Comparison of ENCODE assay signal across 8 cellular contexts in the genomic region with DNA sequence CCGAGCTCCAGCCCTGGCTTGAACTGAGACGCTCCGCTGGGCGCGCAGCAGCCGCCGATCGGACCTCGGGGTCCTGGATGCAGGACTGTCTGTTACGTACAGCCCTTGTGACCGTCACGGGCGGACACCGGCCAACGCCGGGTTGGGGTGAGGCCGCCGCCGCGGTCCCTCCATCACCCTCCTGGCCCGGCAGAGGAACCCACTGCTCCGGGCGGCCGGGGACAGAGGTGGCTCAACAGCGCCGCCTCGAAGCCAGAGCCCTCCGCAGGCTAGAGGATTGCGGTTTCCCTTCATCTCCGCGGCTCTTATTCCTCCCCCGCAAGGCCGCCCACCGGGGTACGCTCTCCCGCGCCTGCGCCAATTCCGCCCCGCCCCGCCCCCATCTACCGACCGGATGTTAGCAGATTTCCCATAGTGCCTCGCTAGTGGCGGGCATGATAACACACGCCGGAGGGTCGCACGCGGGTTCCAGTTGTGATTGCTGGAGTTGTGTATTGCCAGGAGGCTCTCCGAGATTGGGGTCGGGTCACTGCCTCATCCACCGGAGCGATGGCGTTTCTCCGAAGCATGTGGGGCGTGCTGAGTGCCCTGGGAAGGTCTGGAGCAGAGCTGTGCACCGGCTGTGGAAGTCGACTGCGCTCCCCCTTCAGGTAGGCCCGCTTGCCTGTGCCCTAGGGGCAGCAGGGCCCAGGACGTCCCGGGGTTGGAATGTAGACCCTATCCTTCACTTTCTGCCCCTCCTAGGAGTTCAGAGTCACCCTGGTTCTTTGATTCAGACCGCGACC. TPM values are rescaled to one million over a fixed set of nuclear protein-coding genes. Genes with fewer than 3 reads are reported as not detected.
DNase-seq lines count a peak whose midpoint lies in the region; ATAC-seq and TF ChIP-seq lines count a peak whose summit lies in the region.

TSS of gene TFAM (plus strand) at position 412 of the 785 bp plus-strand sequence. CDS start at position 550, 138 bp downstream.

- peak within 1 kb of the TSS; percentile 99 for H3K4me3 Mint-ChIP-seq in endothelial cell (ENCODE audit: unreplicated experiment)

- peaks cover 1% of the 10 kb centered on the region for H3K27me3 Mint-ChIP-seq in endothelial cell (ENCODE audit: unreplicated experiment)

- TF ChIP-seq CTCF in endothelial cell (IDR thresholded peaks at IDR 0.05; ENCODE audit: unreplicated experiment): peak; percentile 50

- no peaks in the 10 kb centered on the region for H3K9me3 Mint-ChIP-seq in endothelial cell (ENCODE audit: unreplicated experiment)

- H3K27ac Mint-ChIP-seq in endothelial cell (ENCODE audit: unreplicated experiment): peak within 1 kb of the TSS; percentile 96

- peaks cover 9% of the 10 kb centered on the region for H3K36me3 Mint-ChIP-seq in endothelial cell (ENCODE audit: low read depth, unreplicated experiment)

- DNase-seq in D341Med (ENCODE audit: low spot score) (peak; percentile 99), HUDEP-2 (lab: John Stamatoyannopoulos, UW; ENCODE audit: unreplicated experiment in 76 of 76) (peak in 75 of 76 experiments; percentile 14 to 96 (median 85)), NOMO-1 treated with dmso at 0.1 percent for 144 hours (lab: John Stamatoyannopoulos, UW; ENCODE audit: unreplicated experiment) (peak; percentile 87), endothelial cell (ENCODE audit: low spot score) (peak; percentile 98), midbrain (lab: John Stamatoyannopoulos, UW) (peak; percentile 96)
- peak; percentile 95 for DNase-seq in activated CD8-positive, alpha-beta memory T cell treated with anti-CD3 and anti-CD28 coated beads, Interleukin-2, amount 50 U/mL, for 24 hours (ENCODE audit: extremely low read depth)
- peak; percentile 95 to 97 for DNase-seq in stimulated activated CD8-positive, alpha-beta memory T cell treated with anti-CD3 and anti-CD28 coated beads, Interleukin-2, amount 100 ng/mL, for 1 hour (ENCODE audit: low read depth in 2 of 2)

- ATAC-seq in GM21381 (IDR thresholded peaks at IDR 0.05; ENCODE audit: unreplicated experiment): peak; percentile 77

- peaks cover 11% of the 10 kb centered on the region for H3K4me1 Mint-ChIP-seq in endothelial cell (ENCODE audit: unreplicated experiment)

RNA-seq across cellular contexts. Expression of gene TFAM, which starts in this region (rescaled TPM):
- 39.4 TPM for total RNA-seq in endothelial cell (ENCODE audit: unreplicated experiment)

Comparison
In these comparisons a context has a peak if more than half of its experiments do, and no peak if none do; other contexts are left out.
1. Peak in every context shown above with its lines: DNase-seq and ATAC-seq.